9 cellular contexts compared by ENCODE assay signal in the genomic region with DNA sequence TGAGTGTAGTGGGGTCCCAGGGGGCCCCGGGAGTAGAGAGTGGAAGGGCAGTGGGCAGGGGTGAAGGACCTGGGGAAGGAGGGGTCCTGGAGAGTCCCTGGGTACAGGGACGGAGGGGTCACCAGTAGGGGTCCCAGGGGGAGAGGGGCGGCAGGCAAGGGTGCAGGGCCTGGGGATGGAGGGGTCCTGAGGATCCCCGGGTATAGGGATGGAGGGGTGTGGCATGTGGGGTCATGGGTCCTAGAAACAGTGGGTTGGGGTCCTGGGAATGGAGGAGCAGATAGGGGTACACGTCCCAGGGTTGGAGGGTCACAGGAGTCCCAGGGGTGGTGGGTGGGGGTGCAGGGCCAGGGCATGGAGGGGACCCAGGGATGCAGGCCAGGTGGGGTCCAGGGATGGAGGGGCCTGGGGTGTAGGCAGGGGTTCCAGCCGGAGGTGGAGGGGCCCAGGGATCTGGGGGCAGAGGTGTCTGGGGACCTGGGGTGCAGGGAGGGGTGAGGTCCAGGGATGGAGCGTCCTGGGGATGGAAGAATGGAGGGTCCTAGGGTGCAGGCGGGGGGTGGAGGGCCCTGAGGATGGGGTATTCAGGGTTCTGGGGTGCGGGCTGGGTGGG. TPM values are rescaled to one million over a fixed set of nuclear protein-coding genes. Genes with fewer than 3 reads are reported as not detected.
DNase-seq lines count a peak whose midpoint lies in the region; ATAC-seq and TF ChIP-seq lines count a peak whose summit lies in the region.
"Had no signal": no experiment of that assay in that cellular context is flagged by ENCODE, and none has a peak within 500 bp of the region (broad histone marks: within the 10 kb centered on the region; RNA-seq: fewer than 3 reads in every experiment).

No MANE protein-coding gene starts in this region.

- H3K4me1 Mint-ChIP-seq in HFFc6 (ENCODE audit: low read depth) = no peaks in the 10 kb centered on the region
- peaks cover 2% of the 10 kb centered on the region for H3K4me1 Mint-ChIP-seq in activated T-helper 2 cell treated with anti-CD3 and anti-CD28 coated beads, Interferon-gamma antibody, Interleukin-2, Interleukin-4, amounts not matched to agents 10 μg/mL and 5 μg/mL and 100 μg/mL, durations not matched to agents 14 hours and 24 hours and 36 hours (ENCODE audit: low read depth)

- no peak overlapping the region for H3K27ac ChIP-seq in heart left ventricle

- H3K27ac Mint-ChIP-seq in HFFc6 = no peak overlapping the region
- no peak overlapping the region for H3K27ac Mint-ChIP-seq in activated T-helper 2 cell treated with anti-CD3 and anti-CD28 coated beads, Interferon-gamma antibody, Interleukin-2, Interleukin-4, amounts not matched to agents 10 μg/mL and 5 μg/mL and 100 μg/mL, durations not matched to agents 14 hours and 24 hours and 36 hours

- no peak for TF ChIP-seq CTCF in HFFc6 (IDR thresholded peaks at IDR 0.05)
- TF ChIP-seq CTCF in heart left ventricle (IDR thresholded peaks at IDR 0.05) = no peak

- peaks cover 8% of the 10 kb centered on the region; the same call in 1 of the 2 replicates for H3K36me3 Mint-ChIP-seq in HFFc6 (ENCODE audit: low read depth)
- peaks cover 6% of the 10 kb centered on the region for H3K36me3 Mint-ChIP-seq in activated T-helper 2 cell treated with anti-CD3 and anti-CD28 coated beads, Interferon-gamma antibody, Interleukin-2, Interleukin-4, amounts not matched to agents 10 μg/mL and 5 μg/mL and 100 μg/mL, durations not matched to agents 14 hours and 24 hours and 36 hours (ENCODE audit: low read depth)

- peaks cover 3% of the 10 kb centered on the region; the same call in 1 of the 2 replicates for H3K27me3 Mint-ChIP-seq in HFFc6 (ENCODE audit: insufficient read depth)
- H3K27me3 Mint-ChIP-seq in activated T-helper 2 cell treated with anti-CD3 and anti-CD28 coated beads, Interferon-gamma antibody, Interleukin-2, Interleukin-4, amounts not matched to agents 10 μg/mL and 5 μg/mL and 100 μg/mL, durations not matched to agents 14 hours and 24 hours and 36 hours (ENCODE audit: low read depth) = no peaks in the 10 kb centered on the region

- no peaks in the 10 kb centered on the region for H3K9me3 ChIP-seq in heart left ventricle

- no peaks in the 10 kb centered on the region for H3K27me3 ChIP-seq in heart left ventricle

- ATAC-seq in heart left ventricle (peak in 3 of 4 donors; percentile 2 to 12 (median 10)), HG02884 (IDR thresholded peaks at IDR 0.05; ENCODE audit: unreplicated experiment) (no peak), HG03159 (IDR thresholded peaks at IDR 0.05; ENCODE audit: unreplicated experiment) (no peak)
- peak; percentile 14 for ATAC-seq in stimulated activated naive CD8-positive, alpha-beta T cell treated with anti-CD3 and anti-CD28 coated beads, Interleukin-15, Interleukin-2, amounts not matched to agents 100 U/mL and 50 U/mL, for 24 hours

- peak overlapping the region in 10 of 12 donors; percentile 51 to 86 (median 66) for H3K4me3 ChIP-seq in heart left ventricle

- DNase-seq in HFFc6 (no peak), heart left ventricle (peak in 1 of 5 donors; percentile 32), NCI-H2081 (lab: John Stamatoyannopoulos, UW) (no peak), KG1 (lab: John Stamatoyannopoulos, UW) (no peak)
- DNase-seq in activated T-helper 2 cell treated with anti-CD3 and anti-CD28 coated beads, Interferon-gamma antibody, Interleukin-2, Interleukin-4, amounts not matched to agents 10 μg/mL and 5 μg/mL and 100 μg/mL, durations not matched to agents 14 hours and 24 hours and 36 hours (ENCODE audit: low spot score) = no peak
- no peak for DNase-seq in stimulated activated naive CD8-positive, alpha-beta T cell treated with anti-CD3 and anti-CD28 coated beads, Interleukin-15, Interleukin-2, amounts not matched to agents 100 U/mL and 50 U/mL, for 24 hours
- DNase-seq: dermis blood vessel endothelial cell had no signal

- 82 to 93% (median 86%) methylated on average over 9 of the region's 9 CpGs for WGBS in heart left ventricle, 4 donors

- peak overlapping the region; percentile 83 for H3K4me3 Mint-ChIP-seq in HFFc6
- H3K4me3 Mint-ChIP-seq in activated T-helper 2 cell treated with anti-CD3 and anti-CD28 coated beads, Interferon-gamma antibody, Interleukin-2, Interleukin-4, amounts not matched to agents 10 μg/mL and 5 μg/mL and 100 μg/mL, durations not matched to agents 14 hours and 24 hours and 36 hours (ENCODE audit: low read depth) = peak overlapping the region; percentile 70

- no peak for TF ChIP-seq POLR2A in heart left ventricle (IDR thresholded peaks at IDR 0.05)

- H3K9me3 Mint-ChIP-seq in HFFc6 = no peaks in the 10 kb centered on the region
- no peaks in the 10 kb centered on the region for H3K9me3 Mint-ChIP-seq in activated T-helper 2 cell treated with anti-CD3 and anti-CD28 coated beads, Interferon-gamma antibody, Interleukin-2, Interleukin-4, amounts not matched to agents 10 μg/mL and 5 μg/mL and 100 μg/mL, durations not matched to agents 14 hours and 24 hours and 36 hours

- H3K4me1 ChIP-seq in heart left ventricle = peaks cover 0 to 28% (median 6%) of the 10 kb centered on the region in 12 donors

- H3K36me3 ChIP-seq in heart left ventricle = peaks cover 0 to 3% (median 0%) of the 10 kb centered on the region in 9 donors

- intact Hi-C loops in activated T-helper 2 cell treated with anti-CD3 and anti-CD28 coated beads, Interferon-gamma antibody, Interleukin-2, Interleukin-4, amounts not matched to agents 10 μg/mL and 5 μg/mL and 100 μg/mL, durations not matched to agents 14 hours and 24 hours and 36 hours (cut with micrococcal nuclease) = loop anchor here (10.0 kb wide), 1 partner anchor 141 kb away; a partner anchor contains a TSS
- intact Hi-C loops in heart left ventricle (cut with DNase I) = no loop called here

RNA-seq across cellular contexts. Expression of a gene that starts 1.3 kb away (rescaled TPM):
- 10 to 100 TPM; 74.1 to 95.6 (median 84.7) TPM for total RNA-seq in HFFc6 (2021; fragmentation: NEBNext Ultra II Directional; extraction: Animal tissue kit (Norgen Biotek cat#: 25700))
- 41.3 and 47.0 TPM in 2 replicates for total RNA-seq in activated T-helper 2 cell treated with anti-CD3 and anti-CD28 coated beads, Interferon-gamma antibody, Interleukin-2, Interleukin-4, amounts not matched to agents 10 μg/mL and 5 μg/mL and 100 μg/mL, durations not matched to agents 14 hours and 24 hours and 36 hours
- 10 to 100 TPM; 47.3 to 81.8 (median 52.6) TPM for total RNA-seq in heart left ventricle
- polyA plus RNA-seq in heart left ventricle = 10 to 100 TPM; 39.4 to 46.2 TPM

RNA-seq across cellular contexts. Expression of a gene that starts 36.9 kb away (rescaled TPM):
- 10 to 100 TPM; 61.5 to 82.9 (median 65.2) TPM for total RNA-seq in HFFc6 (2021; fragmentation: NEBNext Ultra II Directional; extraction: Animal tissue kit (Norgen Biotek cat#: 25700))
- 161 and 176 TPM in 2 replicates for total RNA-seq in activated T-helper 2 cell treated with anti-CD3 and anti-CD28 coated beads, Interferon-gamma antibody, Interleukin-2, Interleukin-4, amounts not matched to agents 10 μg/mL and 5 μg/mL and 100 μg/mL, durations not matched to agents 14 hours and 24 hours and 36 hours
- total RNA-seq in heart left ventricle = 100 to 1,000 TPM; 129 to 318 (median 155) TPM
- 100 to 1,000 TPM; 110 to 197 TPM for polyA plus RNA-seq in heart left ventricle

Comparison
In these comparisons a context has a peak if more than half of its experiments do, and no peak if none do; other contexts are left out.
1. ATAC-seq: peak in heart left ventricle (3 of 4) and stimulated activated naive CD8-positive, alpha-beta T cell treated with anti-CD3 and anti-CD28 coated beads, Interleukin-15, Interleukin-2, amounts not matched to agents 100 U/mL and 50 U/mL, for 24 hours (single experiment); none in HG02884 (single experiment) and HG03159 (single experiment).